Comparison of ENCODE assay signal across 30 cellular contexts in genomic region chr5:173997331-173997730, GRCh38. TPM values are rescaled to one million over a fixed set of nuclear protein-coding genes. Genes with fewer than 3 reads are reported as not detected.
"Had no signal": no experiment of that assay in that cellular context is flagged by ENCODE, and none has a peak within 500 bp of the region (broad histone marks: within the 10 kb centered on the region; RNA-seq: fewer than 3 reads in every experiment).

No MANE protein-coding gene starts in this region.

- H3K36me3 ChIP-seq: MG63, Peyer's patch had no signal

- H3K27ac Mint-ChIP-seq: activated CD8-positive, alpha-beta T cell treated with anti-CD3 and anti-CD28 coated beads, Interleukin-2, amount 10 ng/mL, durations not matched to agents 7 days and 5 days; activated naive CD4-positive, alpha-beta T cell treated with anti-CD3 and anti-CD28 coated beads, Interleukin-2, amount 50 U/mL, for 24 hours; WTC11 had no signal

- H3K4me3 Mint-ChIP-seq: activated CD8-positive, alpha-beta T cell treated with anti-CD3 and anti-CD28 coated beads, Interleukin-2, amount 10 ng/mL, durations not matched to agents 7 days and 5 days; activated naive CD4-positive, alpha-beta T cell treated with anti-CD3 and anti-CD28 coated beads, Interleukin-2, amount 50 U/mL, for 24 hours; WTC11 had no signal

- H3K4me3 ChIP-seq: body of pancreas, MG63, Peyer's patch, SK-N-MC had no signal

- ATAC-seq: activated CD8-positive, alpha-beta T cell treated with anti-CD3 and anti-CD28 coated beads, Interleukin-2, amount 10 ng/mL, durations not matched to agents 7 days and 5 days; body of pancreas; WTC11 had no signal

- DNase-seq: activated CD4-positive, alpha-beta T cell treated with anti-CD3 and anti-CD28 coated beads for 48 hours; activated CD4-positive, alpha-beta T cell treated with anti-CD3 and anti-CD28 coated beads, Interleukin-2, amount 50 U/mL, for 4 hours; activated CD4-positive, CD25-positive, alpha-beta regulatory T cell treated with anti-CD3 and anti-CD28 coated beads, Interleukin-2, amount 50 U/mL, for 72 hours; activated CD8-positive, alpha-beta memory T cell treated with anti-CD3 and anti-CD28 coated beads, Interleukin-2, amount 50 U/mL, for 48 hours; activated CD8-positive, alpha-beta T cell treated with anti-CD3 and anti-CD28 coated beads, Interleukin-2, amount 10 ng/mL, durations not matched to agents 7 days and 5 days; activated effector memory CD4-positive, alpha-beta T cell treated with Interleukin-2 at 50 U/mL for 16 hours; activated naive CD4-positive, alpha-beta T cell; activated T-cell treated with anti-CD3 and anti-CD28 coated beads, Interleukin-2, amount 50 U/mL, for 1 hour; aorta; body of pancreas; central memory CD4-positive, alpha-beta T cell; MG63; MV-4-11; NCI-H1105; NCI-H1436; NCI-H1694 treated with DMSO at 0.1 percent for 48 hours; NCI-H2029 treated with DMSO at 0.1 percent for 48 hours; NCI-H345; NCI-H510A treated with DMSO at 0.1 percent for 48 hours; NCI-H69; NK-92 treated with Interleukin-12 subunit alpha and Interleukin-12 subunit beta, amount 100 ng/mL, for 24 hours; OCI-M1; Peyer's patch; SIG-M5; T-helper 1 cell had no signal

- H3K4me1 Mint-ChIP-seq: activated naive CD4-positive, alpha-beta T cell treated with anti-CD3 and anti-CD28 coated beads, Interleukin-2, amount 50 U/mL, for 24 hours; WTC11 had no signal

- H3K9me3 Mint-ChIP-seq: activated naive CD4-positive, alpha-beta T cell treated with anti-CD3 and anti-CD28 coated beads, Interleukin-2, amount 50 U/mL, for 24 hours; WTC11 had no signal

- H3K27ac ChIP-seq: body of pancreas, Peyer's patch, SK-N-MC had no signal

- H3K36me3 Mint-ChIP-seq: activated naive CD4-positive, alpha-beta T cell treated with anti-CD3 and anti-CD28 coated beads, Interleukin-2, amount 50 U/mL, for 24 hours; WTC11 had no signal

- H3K9me3 ChIP-seq: body of pancreas, MG63, Peyer's patch had no signal

- H3K27me3 ChIP-seq: body of pancreas, Peyer's patch had no signal

- H3K4me1 ChIP-seq: body of pancreas, Peyer's patch had no signal

RNA-seq across cellular contexts. Expression of gene C5orf47, which starts 8.4 kb away (rescaled TPM):
- total RNA-seq: activated CD8-positive, alpha-beta T cell treated with anti-CD3 and anti-CD28 coated beads, Interleukin-2, amount 10 ng/mL, durations not matched to agents 7 days and 5 days; aorta; body of pancreas; Peyer's patch; T-helper 2 cell treated with Interferon-gamma antibody and Interleukin-4, amounts not matched to agents 100 ng/mL and 5 ng/mL, for 36 hours had no signal
- polyA plus RNA-seq: aorta had no signal

RNA-seq across cellular contexts. Expression of gene NSG2, which starts 48.2 kb away (rescaled TPM):
- total RNA-seq: activated CD8-positive, alpha-beta T cell treated with anti-CD3 and anti-CD28 coated beads, Interleukin-2, amount 10 ng/mL, durations not matched to agents 7 days and 5 days; aorta; bronchial epithelial cell; T-helper 2 cell treated with Interferon-gamma antibody and Interleukin-4, amounts not matched to agents 100 ng/mL and 5 ng/mL, for 36 hours; WTC11 had no signal
